ENCODE assay signal across 21 cellular contexts in genomic region chr17:45869676-45870341, GRCh38. TPM values are rescaled to one million over a fixed set of nuclear protein-coding genes. Genes with fewer than 3 reads are reported as not detected.
"Had no signal": no experiment of that assay in that cellular context is flagged by ENCODE, and none has a peak within 500 bp of the region (broad histone marks: within the 10 kb centered on the region; RNA-seq: fewer than 3 reads in every experiment).

No MANE protein-coding gene starts in this region.

- H3K36me3 ChIP-seq: lower lobe of right lung, thoracic aorta had no signal

- H3K27ac ChIP-seq: lower lobe of right lung, thoracic aorta, VCaP had no signal

- H3K4me3 Mint-ChIP-seq: activated T-cell treated with anti-CD3 and anti-CD28 coated beads, Interleukin-2, amount 50 U/mL, for 24 hours; naive thymus-derived CD8-positive, alpha-beta T cell; stimulated activated naive CD8-positive, alpha-beta T cell treated with anti-CD3 and anti-CD28 coated beads, Interleukin-15, Interleukin-2, amounts not matched to agents 100 ng/mL and 50 ng/mL, for 24 hours; T-cell had no signal

- H3K27ac Mint-ChIP-seq: activated T-cell treated with anti-CD3 and anti-CD28 coated beads, Interleukin-2, amount 50 U/mL, for 24 hours; naive thymus-derived CD8-positive, alpha-beta T cell; stimulated activated naive CD8-positive, alpha-beta T cell treated with anti-CD3 and anti-CD28 coated beads, Interleukin-15, Interleukin-2, amounts not matched to agents 100 ng/mL and 50 ng/mL, for 24 hours; T-cell had no signal

- H3K9me3 ChIP-seq: lower lobe of right lung, thoracic aorta had no signal

- H3K9me3 Mint-ChIP-seq: activated naive CD4-positive, alpha-beta T cell treated with anti-CD3 and anti-CD28 coated beads, Interleukin-2, amount 50 U/mL, for 72 hours; activated T-cell treated with anti-CD3 and anti-CD28 coated beads, Interleukin-2, amount 50 U/mL, for 24 hours; naive thymus-derived CD8-positive, alpha-beta T cell; stimulated activated naive CD8-positive, alpha-beta T cell treated with anti-CD3 and anti-CD28 coated beads, Interleukin-15, Interleukin-2, amounts not matched to agents 100 ng/mL and 50 ng/mL, for 24 hours; T-cell had no signal

- ATAC-seq: activated naive CD4-positive, alpha-beta T cell treated with anti-CD3 and anti-CD28 coated beads, Interleukin-2, amount 50 U/mL, for 72 hours; esophagus mucosa; lower lobe of right lung; naive thymus-derived CD8-positive, alpha-beta T cell; T-cell had no signal

- H3K4me3 ChIP-seq: lower lobe of right lung, thoracic aorta had no signal

- H3K4me1 ChIP-seq: lower lobe of right lung had no signal

- DNase-seq: activated CD4-positive, alpha-beta T cell treated with anti-CD3 and anti-CD28 coated beads for 4 hours; activated effector memory CD4-positive, alpha-beta T cell treated with anti-CD3 and anti-CD28 coated beads, Interleukin-2, amount 50 U/mL, for 16 hours; activated T-cell treated with anti-CD3 and anti-CD28 coated beads, Interleukin-2, amount 50 U/mL, for 24 hours; amniotic stem cell; cerebellar nuclear complex; dermis blood vessel endothelial cell; lower lobe of right lung; naive thymus-derived CD8-positive, alpha-beta T cell; stimulated activated CD4-positive, alpha-beta T cell treated with anti-CD3 and anti-CD28 coated beads, Interleukin-4, amount 100 ng/mL, for 24 hours; T-cell; T1000 had no signal

- H3K36me3 Mint-ChIP-seq: activated naive CD4-positive, alpha-beta T cell treated with anti-CD3 and anti-CD28 coated beads, Interleukin-2, amount 50 U/mL, for 72 hours; T-cell had no signal

RNA-seq across cellular contexts. Expression of gene MAPT, which starts 24.5 kb away (rescaled TPM):
- total RNA-seq: fibroblast of villous mesenchyme had no signal

RNA-seq across cellular contexts. Expression of gene SPPL2C, which starts 25.1 kb away (rescaled TPM):
- total RNA-seq: activated naive CD4-positive, alpha-beta T cell treated with anti-CD3 and anti-CD28 coated beads, Interleukin-2, amount 50 U/mL, for 72 hours; dermis blood vessel endothelial cell; esophagus mucosa; fibroblast of villous mesenchyme; lower lobe of right lung; mononuclear cell; naive thymus-derived CD8-positive, alpha-beta T cell; omental fat pad; pulmonary artery endothelial cell; T-cell; thoracic aorta; urinary bladder had no signal
- polyA plus RNA-seq: naive thymus-derived CD8-positive, alpha-beta T cell; urinary bladder had no signal
